Comparison of ENCODE assay signal across 9 cellular contexts in the genomic region with DNA sequence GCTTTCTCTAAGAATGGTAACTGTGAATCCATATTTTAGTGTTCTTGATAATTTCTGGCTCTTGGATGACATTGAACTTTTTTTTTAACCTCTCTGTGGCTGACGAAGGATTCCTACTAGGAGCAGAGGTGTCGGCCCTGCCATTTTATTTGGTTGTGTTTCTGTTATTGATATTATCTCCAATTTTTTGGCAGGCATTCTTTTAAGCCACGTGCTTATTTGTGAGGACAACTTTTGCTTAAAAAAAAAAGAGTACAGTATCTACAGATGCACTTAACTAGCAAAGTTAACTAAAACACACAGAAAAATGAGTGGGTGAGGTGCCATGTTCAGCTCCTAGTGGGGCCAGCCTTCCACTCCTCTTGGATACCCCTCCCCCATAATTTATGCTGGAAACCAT. TPM values are rescaled to one million over a fixed set of nuclear protein-coding genes. Genes with fewer than 3 reads are reported as not detected.
A peak's percentile ranks its signal among the peaks of the same experiment; 100 is the strongest.
DNase-seq lines count a peak whose midpoint lies in the region; ATAC-seq, FAIRE-seq and TF ChIP-seq lines count a peak whose summit lies in the region.
"Had no signal": no experiment of that assay in that cellular context is flagged by ENCODE, and none has a peak within 500 bp of the region (broad histone marks: within the 10 kb centered on the region; RNA-seq: fewer than 3 reads in every experiment).

No MANE protein-coding gene starts in this region.

- H3K4me2 ChIP-seq in H9 (ENCODE audit: insufficient read depth, insufficient read length, low read length) (peak overlapping the region; percentile 61), mesendoderm (ENCODE audit: low read length) (peak overlapping the region; percentile 78)

- H3K4me1 ChIP-seq in H9 (ENCODE audit: insufficient read depth, low read length) (0 out of 2 replicates have a peak, but pooled peaks cover 7% of the 10 kb centered on the region), adipocyte (ENCODE audit: control insufficient read depth, insufficient read depth, low read length) (peaks cover 29% of the 10 kb centered on the region), mesendoderm (ENCODE audit: control insufficient read depth, low read depth, low read length) (peaks cover 2% of the 10 kb centered on the region)

- H2BK5ac ChIP-seq in H9 (ENCODE audit: insufficient read length, low read length) = no peak overlapping the region
- no peak overlapping the region for H2BK5ac ChIP-seq in mesendoderm (ENCODE audit: low read length)

- H3K23ac ChIP-seq in H9 (ENCODE audit: insufficient read length, low read depth, low read length) (no peak overlapping the region), mesendoderm (ENCODE audit: low read length) (no peak overlapping the region)

- no peak overlapping the region for H3K27ac Mint-ChIP-seq in H9

- no peaks in the 10 kb centered on the region for H3K79me1 ChIP-seq in H9 (ENCODE audit: insufficient read depth, low read depth, low read length, poor library complexity, severe bottlenecking)
- H3K79me1 ChIP-seq in mesendoderm (ENCODE audit: low read length) = peaks cover 2% of the 10 kb centered on the region

- no peak for ATAC-seq in HG02852 (IDR thresholded peaks at IDR 0.05; ENCODE audit: unreplicated experiment)

- H4K5ac ChIP-seq in H9 (ENCODE audit: insufficient read length, low read depth, low read length) (no peak overlapping the region), mesendoderm (ENCODE audit: low read length) (no peak overlapping the region)

- no peak overlapping the region for H3T11ph ChIP-seq in H9 (ENCODE audit: low read length)

- H3K36me3 ChIP-seq in adipocyte (ENCODE audit: control insufficient read depth, insufficient read depth, low read length, severe bottlenecking) = no peaks in the 10 kb centered on the region
- H3K36me3 ChIP-seq in mesendoderm (ENCODE audit: control insufficient read depth, insufficient read depth, low read length) = peaks cover 2% of the 10 kb centered on the region

- H4K91ac ChIP-seq in H9 (ENCODE audit: insufficient read length, low read depth, low read length) = no peak overlapping the region

- peaks cover 5% of the 10 kb centered on the region for H3K23me2 ChIP-seq in H9 (ENCODE audit: insufficient read length, low read depth, low read length, poor library complexity, severe bottlenecking)

- H3K4me3 Mint-ChIP-seq in H9 = peak overlapping the region; percentile 70 to 79

- H2BK12ac ChIP-seq in H9 (ENCODE audit: insufficient read length, low read depth, low read length) = no peak overlapping the region

- no peaks in the 10 kb centered on the region for H4K20me1 ChIP-seq in H9 (ENCODE audit: control insufficient read depth, insufficient read depth, insufficient read length)

- peaks cover 10 to 18% (median 15%) of the 10 kb centered on the region in 3 experiments for H3K36me3 Mint-ChIP-seq in H9 (ENCODE audit: insufficient read depth in 1 of 3, low read depth in 3 of 3)

- TF ChIP-seq CTCF in 22Rv1 (IDR thresholded peaks at IDR 0.05) (no peak), H9 (conservative IDR thresholded peaks at IDR 0.05) (no peak)

- H2BK15ac ChIP-seq in H9 (ENCODE audit: low read depth, low read length) = no peak overlapping the region
- H2BK15ac ChIP-seq in mesendoderm (replicated peaks; ENCODE audit: low read depth) = no peak overlapping the region

- H3K56ac ChIP-seq in H9 (ENCODE audit: insufficient read length, low read depth, low read length) (no peak overlapping the region), mesendoderm (ENCODE audit: low read length) (peak overlapping the region; percentile 90)

- no peak overlapping the region for H2BK120ac ChIP-seq in H9 (ENCODE audit: low read depth, low read length, poor library complexity, severe bottlenecking)
- H2BK120ac ChIP-seq in mesendoderm (ENCODE audit: low read depth, low read length) = no peak overlapping the region

- H3K9me3 Mint-ChIP-seq in H9 = no peaks in the 10 kb centered on the region

- H3K4me3 ChIP-seq in adipocyte (ENCODE audit: low read length) (peak overlapping the region; percentile 84), mesendoderm (ENCODE audit: low read length) (no peak overlapping the region)

- H3K9ac ChIP-seq in H9 (ENCODE audit: extremely low read depth, insufficient read length, low read length) (peak overlapping the region; percentile 2), adipocyte (ENCODE audit: low read length) (peak overlapping the region; percentile 83), mesendoderm (ENCODE audit: low read length) (peak overlapping the region; percentile 84)

- no peak overlapping the region for H3K14ac ChIP-seq in H9 (ENCODE audit: insufficient read depth, low read length)

- DNase-seq in H9 (no peak), adipocyte (ENCODE audit: low read depth) (peak; percentile 36), mesendoderm (no peak), germinal center (ENCODE audit: low spot score) (no peak), RCC 7860 (ENCODE audit: low spot score) (no peak), cerebellum (ENCODE audit: low spot score) (no peak)

- no peaks in the 10 kb centered on the region for H3K27me3 ChIP-seq in H9 (ENCODE audit: insufficient read depth, low read length)
- no peaks in the 10 kb centered on the region for H3K27me3 ChIP-seq in adipocyte (replicated peaks; ENCODE audit: control insufficient read depth, insufficient read depth, low read length)
- no peaks in the 10 kb centered on the region for H3K27me3 ChIP-seq in mesendoderm (ENCODE audit: insufficient read depth, low read length, poor library complexity)

- H3K27me3 Mint-ChIP-seq in H9 (ENCODE audit: low read depth) = peaks cover 17% of the 10 kb centered on the region

- FAIRE-seq in RCC 7860 (lab: Jason Lieb, UNC) = no peak
- FAIRE-seq: TTC549 had no signal

- H3K4ac ChIP-seq in H9 (ENCODE audit: low read depth, low read length) = no peak overlapping the region
- no peak overlapping the region for H3K4ac ChIP-seq in mesendoderm (ENCODE audit: low read depth, low read length)

- no peak overlapping the region for H2BK20ac ChIP-seq in H9 (ENCODE audit: low read depth, low read length, poor library complexity, severe bottlenecking)

- H2AFZ ChIP-seq in H9 (ENCODE audit: low read length) = no peak overlapping the region

- H3K9me3 ChIP-seq in H9 (ENCODE audit: control insufficient read depth, low read depth, low read length) (no peaks in the 10 kb centered on the region), adipocyte (ENCODE audit: control insufficient read depth, low read length) (no peaks in the 10 kb centered on the region)

- H4K8ac ChIP-seq in H9 (replicated peaks; ENCODE audit: insufficient read length, low read depth, low read length) (no peak overlapping the region), mesendoderm (ENCODE audit: low read depth, low read length) (no peak overlapping the region)

- H3K18ac ChIP-seq in H9 (ENCODE audit: insufficient read length, low read depth, low read length) (no peak overlapping the region), mesendoderm (ENCODE audit: low read length) (no peak overlapping the region)

- H2AK5ac ChIP-seq in H9 (ENCODE audit: insufficient read length, low read length) (no peak overlapping the region), mesendoderm (ENCODE audit: low read length) (no peak overlapping the region)

- peak overlapping the region; percentile 59; the same call in 1 of the 2 replicates for H3K27ac ChIP-seq in 22Rv1
- H3K27ac ChIP-seq in H9 (ENCODE audit: insufficient read length, low read depth, low read length) = no peak overlapping the region
- no peak overlapping the region for H3K27ac ChIP-seq in mesendoderm (ENCODE audit: low read depth, low read length)

- H3K79me2 ChIP-seq in H9 (ENCODE audit: insufficient read depth, low read length) = no peaks in the 10 kb centered on the region
- no peaks in the 10 kb centered on the region for H3K79me2 ChIP-seq in mesendoderm (ENCODE audit: control insufficient read depth, insufficient read depth, low read length)

- peaks cover 28 to 47% of the 10 kb centered on the region in 2 experiments for H3K4me1 Mint-ChIP-seq in H9

- WGBS in H9 (ENCODE audit: extremely low coverage, insufficient read length, low lambda C conversion rate) = no CpG with 5 or more reads among the region's 3 CpGs
- no CpG with 5 or more reads among the region's 3 CpGs for WGBS in mesendoderm (ENCODE audit: extremely low coverage, insufficient coverage, low lambda C conversion rate)

RNA-seq across cellular contexts. Expression of gene FANCE, which starts 1.1 kb away (rescaled TPM):
- total RNA-seq in H9 (2021) = 8.4 and 10.9 TPM in 2 replicates
- 6.7 TPM for polyA plus RNA-seq in mesendoderm (2013, experiment 1 of 2)
- 6.7 TPM for polyA plus RNA-seq in mesendoderm (2013, experiment 2 of 2)
- 6.9 TPM for total RNA-seq in cerebellum

RNA-seq across cellular contexts. Expression of gene RPL10A, which starts 15.0 kb away (rescaled TPM):
- 1,826 and 1,830 TPM in 2 replicates for total RNA-seq in H9 (2021)
- 2,328 TPM for polyA plus RNA-seq in mesendoderm (2013, experiment 1 of 2)
- polyA plus RNA-seq in mesendoderm (2013, experiment 2 of 2) = 2,329 TPM
- total RNA-seq in cerebellum = 907 TPM

RNA-seq across cellular contexts. Expression of gene TEAD3, which starts 43.6 kb away (rescaled TPM):
- total RNA-seq in H9 (2021) (24.3 and 27.0 TPM in 2 replicates), cerebellum (2.1 TPM)
- 37.1 TPM for polyA plus RNA-seq in mesendoderm (2013, experiment 1 of 2)
- 36.3 TPM for polyA plus RNA-seq in mesendoderm (2013, experiment 2 of 2)

RNA-seq across cellular contexts. Expression of gene TULP1, which starts 59.5 kb away (rescaled TPM):
- total RNA-seq in H9 (2021) (0.29 TPM in 1 of 2 replicates, not detected in the other), cerebellum (0.54 TPM)
- polyA plus RNA-seq in mesendoderm (2013, experiment 1 of 2) = 2.2 TPM
- polyA plus RNA-seq in mesendoderm (2013, experiment 2 of 2) = 2.8 TPM

Comparison
In these comparisons a context has a peak if more than half of its experiments do, and no peak if none do; other contexts are left out.
1. H3K9ac ChIP-seq: peak in every context shown above with its lines; median percentile 84 in mesendoderm; 83 in adipocyte; 2 in H9.